In genomic region chr2:212777020-212777491, GRCh38 we compare ENCODE assay signal across 7 cellular contexts.
A peak's percentile ranks its signal among the peaks of the same experiment; 100 is the strongest.
DNase-seq lines count a peak whose midpoint lies in the region; ATAC-seq and TF ChIP-seq lines count a peak whose summit lies in the region.

No MANE protein-coding gene starts in this region.

- no peaks in the 10 kb centered on the region for H3K79me2 ChIP-seq in Loucy (ENCODE audit: insufficient read depth, low read length)

- peaks cover 14% of the 10 kb centered on the region for H3K4me1 ChIP-seq in Loucy (ENCODE audit: insufficient read depth, low read length, poor library complexity, severe bottlenecking)

- TF ChIP-seq CTCF in GM06990 (IDR thresholded peaks at IDR 0.05; ENCODE audit: insufficient read depth, low read length, poor library complexity, severe bottlenecking) (peak; percentile 54), Loucy (conservative IDR thresholded peaks at IDR 0.05; ENCODE audit: low read length) (peak; percentile 83), fibroblast of the aortic adventitia (IDR thresholded peaks at IDR 0.05; ENCODE audit: insufficient read depth, low read length) (peak; percentile 60)

- no peak overlapping the region for H2AFZ ChIP-seq in Loucy (ENCODE audit: low read length)

- peak; percentile 25 for DNase-seq in GM06990 (ENCODE audit: extremely low read depth, insufficient read length)
- DNase-seq in SW480 (ENCODE audit: low spot score): peak; percentile 26
- DNase-seq in fibroblast of the aortic adventitia (ENCODE audit: low read depth): peak; percentile 63
- peak; percentile 8 for DNase-seq in putamen (ENCODE audit: low spot score)
- DNase-seq in activated CD8-positive, alpha-beta memory T cell treated with anti-CD3 and anti-CD28 coated beads, Interleukin-2, amount 50 U/mL, for 48 hours: no peak

- H3K9me2 ChIP-seq in Loucy (replicated peaks; ENCODE audit: low read depth, low read length): no peaks in the 10 kb centered on the region

- no peaks in the 10 kb centered on the region for H4K20me1 ChIP-seq in Loucy (ENCODE audit: insufficient read depth, low read length, poor library complexity, severe bottlenecking)

- H3K27me3 ChIP-seq in GM06990 (replicated peaks; ENCODE audit: control insufficient read depth, insufficient read depth, low read length): no peaks in the 10 kb centered on the region
- H3K27me3 ChIP-seq in Loucy (ENCODE audit: insufficient read depth, low read length, poor library complexity, severe bottlenecking): no peaks in the 10 kb centered on the region

- H3K4me3 ChIP-seq in GM06990 (replicated peaks; ENCODE audit: low read depth, low read length): 0 out of 2 replicates have a peak overlapping the region, but pooled peaks have one; percentile 17
- H3K4me3 ChIP-seq in Loucy (ENCODE audit: low read length, poor library complexity, severe bottlenecking): no peak overlapping the region
- no peak overlapping the region for H3K4me3 ChIP-seq in fibroblast of the aortic adventitia (ENCODE audit: low read depth, low read length)

- H3K36me3 ChIP-seq in GM06990 (ENCODE audit: control insufficient read depth, insufficient read depth, low read length) (no peaks in the 10 kb centered on the region), Loucy (ENCODE audit: insufficient read depth, low read length) (no peaks in the 10 kb centered on the region)

- peak overlapping the region; percentile 11 for H3K4me2 ChIP-seq in Loucy (ENCODE audit: low read depth, low read length, poor library complexity, severe bottlenecking)

- ATAC-seq in GM21529 (IDR thresholded peaks at IDR 0.05; ENCODE audit: unreplicated experiment): peak; percentile 70

- H3K9me3 ChIP-seq in Loucy (ENCODE audit: insufficient read depth, low read depth, low read length): no peaks in the 10 kb centered on the region

- no peak overlapping the region for H3K9ac ChIP-seq in Loucy (ENCODE audit: low read depth, low read length, poor library complexity, severe bottlenecking)

- no peaks in the 10 kb centered on the region for H3F3A ChIP-seq in Loucy (ENCODE audit: low read depth)
